Comparison of ENCODE assay signal across 8 cellular contexts in genomic region chr16:29612381-29613306, GRCh38. TPM values are rescaled to one million over a fixed set of nuclear protein-coding genes. Genes with fewer than 3 reads are reported as not detected.
A peak's percentile ranks its signal among the peaks of the same experiment; 100 is the strongest.
DNase-seq lines count a peak whose midpoint lies in the region; ATAC-seq and TF ChIP-seq lines count a peak whose summit lies in the region.
"Not testable (repeated sequence)": the region's sequence is repeated elsewhere in the genome, so short reads cannot be mapped to it uniquely, and the experiment has no call there.

No MANE protein-coding gene starts in this region.

- TF ChIP-seq CTCF in astrocyte of the spinal cord (IDR thresholded peaks at IDR 0.05; ENCODE audit: low read depth, low read length); stomach (IDR thresholded peaks at IDR 0.05): not testable (repeated sequence)

- H3K27ac Mint-ChIP-seq in T-helper 17 cell, result peak overlapping the region; percentile 81
- peak overlapping the region; percentile 88 to 97 (median 93) for H3K27ac Mint-ChIP-seq in naive thymus-derived CD4-positive, alpha-beta T cell

- 2 to 4% (median 3%) methylated on average over 16 to 36 of the region's 48 CpGs for WGBS in stomach, 5 donors

- peak; percentile 30 for ATAC-seq in GM21723 (IDR thresholded peaks at IDR 0.05; ENCODE audit: unreplicated experiment)
- peak; percentile 54 for ATAC-seq in T-helper 17 cell
- peak; percentile 7 for ATAC-seq in Right ventricle myocardium superior (ENCODE audit: poor library complexity)
- peak; percentile 69 for ATAC-seq in naive thymus-derived CD4-positive, alpha-beta T cell

- not testable (repeated sequence) for TF ChIP-seq EP300 in stomach (IDR thresholded peaks at IDR 0.05)

- H3K9ac ChIP-seq in HUES6 (ENCODE audit: low read length), result peak overlapping the region; percentile 81

- H3K4me3 Mint-ChIP-seq in T-helper 17 cell, result peak overlapping the region; percentile 93
- peak overlapping the region; percentile 88 to 97 (median 94) for H3K4me3 Mint-ChIP-seq in naive thymus-derived CD4-positive, alpha-beta T cell

- in situ Hi-C loops in astrocyte of the spinal cord (cut with HindIII; ENCODE audit: low sequenced_read_pairs), result not testable (repeated sequence)

- CTCF ChIA-PET in naive thymus-derived CD4-positive, alpha-beta T cell (lab: Charles Lee), result interaction anchor here (0.7 kb wide), 1 partner anchor 250 kb away, joined by 4 read pairs; no protein-coding TSS in a partner anchor

- not testable (repeated sequence) for H3K9me3 Mint-ChIP-seq in naive thymus-derived CD4-positive, alpha-beta T cell

- intact Hi-C loops in Right ventricle myocardium superior (cut with DNase I); stomach (cut with DNase I; ENCODE audit: low total_unique reads): not testable (repeated sequence)
- intact Hi-C loops in naive thymus-derived CD4-positive, alpha-beta T cell (cut with micrococcal nuclease), result loop anchor here (1.0 to 2.0 kb wide), 2 partner anchors 17 to 52 kb away; no protein-coding TSS in a partner anchor

- H3K4me1 Mint-ChIP-seq in T-helper 17 cell, result peaks cover 17% of the 10 kb centered on the region
- H3K4me1 Mint-ChIP-seq in naive thymus-derived CD4-positive, alpha-beta T cell, result peaks cover 6 to 25% (median 19%) of the 10 kb centered on the region in 7 donors

- not testable (repeated sequence) for H3K4me1 ChIP-seq in HUES6 (ENCODE audit: control insufficient read depth, insufficient read depth, low read length); naive thymus-derived CD4-positive, alpha-beta T cell (ENCODE audit: control insufficient read depth in 2 of 2, insufficient read depth in 2 of 2, low read length in 2 of 2)
- peaks cover 0 to 31% (median 17%) of the 10 kb centered on the region in 4 donors for H3K4me1 ChIP-seq in stomach

- H3K27ac ChIP-seq in HUES6 (ENCODE audit: low read depth, low read length) (peak overlapping the region; percentile 51; the same call in 1 of the 2 replicates), stomach (peak overlapping the region; percentile 53 to 78 (median 68))
- H3K27ac ChIP-seq in naive thymus-derived CD4-positive, alpha-beta T cell (ENCODE audit: low read depth, low read length), result peak overlapping the region; percentile 82

- not testable (repeated sequence) for H3K36me3 Mint-ChIP-seq in T-helper 17 cell (ENCODE audit: low read depth); naive thymus-derived CD4-positive, alpha-beta T cell

- POLR2A ChIA-PET in naive thymus-derived CD4-positive, alpha-beta T cell (lab: Charles Lee), result interaction anchor here (0.6 to 0.8 kb wide), 2 partner anchors 12 to 89 kb away, joined by 3 to 7 read pairs; no protein-coding TSS in a partner anchor

- not testable (repeated sequence) for TF ChIP-seq POLR2A in stomach (IDR thresholded peaks at IDR 0.05)

- H3K4me3 ChIP-seq in HUES6 (ENCODE audit: low read depth, low read length) (peak overlapping the region; percentile 99), astrocyte of the spinal cord (ENCODE audit: low read depth, low read length) (peak overlapping the region; percentile 65), stomach (peak overlapping the region; percentile 56 to 77 (median 60))
- peak overlapping the region; percentile 71 for H3K4me3 ChIP-seq in naive thymus-derived CD4-positive, alpha-beta T cell (ENCODE audit: low read length)

- not testable (repeated sequence) for H3K36me3 ChIP-seq in HUES6 (ENCODE audit: control insufficient read depth, insufficient read depth, low read length); naive thymus-derived CD4-positive, alpha-beta T cell (ENCODE audit: control insufficient read depth in 2 of 3, insufficient read depth in 3 of 3, low read length in 3 of 3); stomach

- H3K27me3 Mint-ChIP-seq in T-helper 17 cell; naive thymus-derived CD4-positive, alpha-beta T cell: not testable (repeated sequence)

- not testable (repeated sequence) for H3K9me3 ChIP-seq in HUES6 (ENCODE audit: control insufficient read depth, insufficient read depth, low read depth, low read length); T-helper 17 cell (ENCODE audit: control insufficient read depth, low read length, poor library complexity, severe bottlenecking); naive thymus-derived CD4-positive, alpha-beta T cell (ENCODE audit: control insufficient read depth in 2 of 3, low read length in 3 of 3); stomach

- DNase-seq in EH (ENCODE audit: low read depth), result peak; percentile 9
- DNase-seq in T-helper 17 cell; astrocyte of the spinal cord (ENCODE audit: low read depth, low spot score); Right ventricle myocardium superior; stomach: not testable (repeated sequence)
- DNase-seq in naive thymus-derived CD4-positive, alpha-beta T cell, result peak in 8 of 9 donors; percentile 27 to 64 (median 51)

- not testable (repeated sequence) for H3K27me3 ChIP-seq in HUES6 (ENCODE audit: control insufficient read depth, insufficient read depth, low read length); naive thymus-derived CD4-positive, alpha-beta T cell (ENCODE audit: control insufficient read depth in 2 of 2, insufficient read depth in 2 of 2, low read length in 2 of 2); stomach

RNA-seq across cellular contexts. Expression of gene SPN, which starts 50.4 kb away (rescaled TPM):
- total RNA-seq in T-helper 17 cell (100 to 1,000 TPM; 122 to 147 TPM), Right ventricle myocardium superior (0.91 TPM), stomach (10 to 100 TPM in 1 of 5 donors, 1 to 10 TPM in 4; 1.8 to 20.1 (median 4.3) TPM)
- total RNA-seq in naive thymus-derived CD4-positive, alpha-beta T cell, result 100 to 1,000 TPM in 4 of 5 experiments, 10 to 100 TPM in 1; 79.5 to 333 (median 124) TPM
- polyA plus RNA-seq in naive thymus-derived CD4-positive, alpha-beta T cell, result 100 to 1,000 TPM in 1 of 2 donors, 10 to 100 TPM in 1; 96.0 to 183 TPM
- 1 to 10 TPM in 1 of 3 donors, under 1 TPM in 2; 0.68 to 1.1 (median 0.75) TPM for polyA plus RNA-seq in stomach

Comparison
In these comparisons a context has a peak if more than half of its experiments do, and no peak if none do; other contexts are left out.
1. ATAC-seq: peak in every context shown above with its lines; median percentile 69 in naive thymus-derived CD4-positive, alpha-beta T cell; 54 in T-helper 17 cell; 30 in GM21723; 7 in Right ventricle myocardium superior.